In genomic region chr17:76538941-76539340, GRCh38 we compare ENCODE assay signal across 11 cellular contexts. TPM values are rescaled to one million over a fixed set of nuclear protein-coding genes. Genes with fewer than 3 reads are reported as not detected.
DNase-seq lines count a peak whose midpoint lies in the region; ATAC-seq, FAIRE-seq and TF ChIP-seq lines count a peak whose summit lies in the region.
"Had no signal": no experiment of that assay in that cellular context is flagged by ENCODE, and none has a peak within 500 bp of the region (broad histone marks: within the 10 kb centered on the region; RNA-seq: fewer than 3 reads in every experiment).

No MANE protein-coding gene starts in this region.

- FAIRE-seq in kidney (lab: Jason Lieb, UNC): no peak

- H3K27ac ChIP-seq in kidney (ENCODE audit: low read depth in 2 of 2, low read length in 2 of 2): no peak overlapping the region
- H3K27ac ChIP-seq in spleen: peak overlapping the region in 5 of 8 donors; percentile 61 to 73 (median 67)
- H3K27ac ChIP-seq in GM23248: no peak overlapping the region

- H3K9me3 ChIP-seq in kidney (ENCODE audit: control insufficient read depth in 1 of 2, low read length in 2 of 2) (no peaks in the 10 kb centered on the region), spleen (no peaks in the 10 kb centered on the region), GM23248 (ENCODE audit: low read depth) (no peaks in the 10 kb centered on the region)

- H4K20me1 ChIP-seq in GM23248 (ENCODE audit: insufficient read depth): no peaks in the 10 kb centered on the region

- no peaks in the 10 kb centered on the region for H3F3A ChIP-seq in GM23248 (ENCODE audit: insufficient read depth)

- H3K27me3 ChIP-seq in spleen (replicated peaks in 1 of 7): peaks cover 0 to 67% (median 22%) of the 10 kb centered on the region in 7 donors
- no peaks in the 10 kb centered on the region for H3K27me3 ChIP-seq in GM23248 (replicated peaks; ENCODE audit: insufficient read depth)

- ATAC-seq in activated T-helper 17 cell treated with anti-CD3 and anti-CD28 coated beads, Interleukin-2, amount 50 U/mL, for 72 hours (replicated peaks): no peak

- no peaks in the 10 kb centered on the region for H3K4me1 Mint-ChIP-seq in activated T-helper 17 cell treated with anti-CD3 and anti-CD28 coated beads, Interleukin-2, amount 50 U/mL, for 72 hours

- DNase-seq in D341Med (ENCODE audit: low spot score) (peak; percentile 34), kidney (peak; percentile 37), spleen (no peak), T-helper 2 cell (no peak), T-helper 1 cell (no peak), GM23248 (no peak), HPDE6-E6E7 (ENCODE audit: extremely low spot score) (no peak)
- DNase-seq: cerebellar nuclear complex; stimulated activated CD4-positive, alpha-beta T cell treated with anti-CD3 and anti-CD28 coated beads, Interleukin-15, amount 100 ng/mL, for 24 hours had no signal

- H3K27ac Mint-ChIP-seq in activated T-helper 17 cell treated with anti-CD3 and anti-CD28 coated beads, Interleukin-2, amount 50 U/mL, for 72 hours: no peak overlapping the region

- no peaks in the 10 kb centered on the region for H3K9me3 Mint-ChIP-seq in activated T-helper 17 cell treated with anti-CD3 and anti-CD28 coated beads, Interleukin-2, amount 50 U/mL, for 72 hours

- intact Hi-C loops in kidney (cut with DNase I) (no loop called here), spleen (cut with DNase I; ENCODE audit: low total_unique reads) (no loop called here)

- H3K9ac ChIP-seq in kidney (ENCODE audit: low read length in 2 of 2) (no peak overlapping the region), GM23248 (no peak overlapping the region)

- no peaks in the 10 kb centered on the region for H3K36me3 ChIP-seq in kidney (ENCODE audit: control insufficient read depth in 1 of 2, insufficient read depth in 2 of 2, low read length in 2 of 2)
- H3K36me3 ChIP-seq in spleen: no peaks in the 10 kb centered on the region
- H3K36me3 ChIP-seq in GM23248 (ENCODE audit: low read depth): no peaks in the 10 kb centered on the region

- H3K4me3 Mint-ChIP-seq in activated T-helper 17 cell treated with anti-CD3 and anti-CD28 coated beads, Interleukin-2, amount 50 U/mL, for 72 hours: peak overlapping the region; percentile 20

- no peaks in the 10 kb centered on the region for H3K79me2 ChIP-seq in GM23248 (ENCODE audit: insufficient read depth)

- peaks cover 28% of the 10 kb centered on the region for H3K27me3 Mint-ChIP-seq in activated T-helper 17 cell treated with anti-CD3 and anti-CD28 coated beads, Interleukin-2, amount 50 U/mL, for 72 hours

- no peak for TF ChIP-seq CTCF in kidney (IDR thresholded peaks at IDR 0.05; ENCODE audit: borderline replicate concordance, extremely low read depth, insufficient read depth)
- no peak for TF ChIP-seq CTCF in spleen (IDR thresholded peaks at IDR 0.05 in 8 of 11, conservative IDR thresholded peaks at IDR 0.05 in 3 of 11)

- H3K36me3 Mint-ChIP-seq in activated T-helper 17 cell treated with anti-CD3 and anti-CD28 coated beads, Interleukin-2, amount 50 U/mL, for 72 hours (ENCODE audit: low read depth): no peaks in the 10 kb centered on the region

- no peak overlapping the region for H2AFZ ChIP-seq in GM23248

- in situ Hi-C loops in GM23248 (cut with MboI): no loop called here

- H3K9me2 ChIP-seq in GM23248 (ENCODE audit: insufficient read depth): no peaks in the 10 kb centered on the region

- no peak for TF ChIP-seq POLR2A in spleen (IDR thresholded peaks at IDR 0.05)

- H3K4me1 ChIP-seq in kidney (ENCODE audit: control insufficient read depth in 1 of 2, insufficient read depth in 1 of 2, low read depth in 1 of 2, low read length in 2 of 2): peaks cover 7 to 18% of the 10 kb centered on the region in 2 donors
- H3K4me1 ChIP-seq in spleen: peaks cover 6 to 82% (median 51%) of the 10 kb centered on the region in 6 donors
- H3K4me1 ChIP-seq in GM23248 (ENCODE audit: insufficient read depth): 0 out of 2 replicates have a peak, but pooled peaks cover 3% of the 10 kb centered on the region

- no peak overlapping the region for H3K4me2 ChIP-seq in GM23248 (ENCODE audit: unreplicated experiment)

- H3K4me3 ChIP-seq in kidney (ENCODE audit: low read length in 2 of 2) (no peak overlapping the region), spleen (peak overlapping the region in 1 of 8 donors; percentile 72), GM23248 (no peak overlapping the region)

- WGBS in spleen, 5 donors: 86 to 96% (median 93%) methylated on average over 5 to 6 of the region's 6 CpGs
- WGBS in GM23248 (ENCODE audit: low coverage in 1 of 2, low lambda C conversion rate in 2 of 2, missing lambda C conversion rate in 2 of 2), 2 experiments: 88 to 91% methylated on average over 6 of the region's 6 CpGs

RNA-seq across cellular contexts. Expression of gene PRCD, which starts 0.9 kb away (rescaled TPM):
- total RNA-seq in activated T-helper 17 cell treated with anti-CD3 and anti-CD28 coated beads, Interleukin-2, amount 50 U/mL, for 72 hours: not detected
- total RNA-seq in kidney (2.2 TPM), spleen (10 to 100 TPM in 2 of 7 donors, 1 to 10 TPM in 5; 3.5 to 18.8 (median 9.2) TPM)
- polyA plus RNA-seq in kidney (ENCODE audit: insufficient read depth, low read depth, low replicate concordance) (not detected), spleen (10 to 100 TPM; 28.9 to 54.1 (median 29.6) TPM), GM23248 (2016; fragmentation: Nextera tagmentation; extraction: Ambion mirVana) (0.43 and 0.93 TPM in 2 replicates)
- 1.5 and 3.4 TPM in 2 replicates for total RNA-seq in GM23248 (2014; rRNA removed; shearing (Covaris generic))
- total RNA-seq: myocyte had no signal

RNA-seq across cellular contexts. Expression of gene CYGB, which starts 1.4 kb away (rescaled TPM):
- not detected for total RNA-seq in activated T-helper 17 cell treated with anti-CD3 and anti-CD28 coated beads, Interleukin-2, amount 50 U/mL, for 72 hours
- 12.6 TPM for total RNA-seq in kidney
- polyA plus RNA-seq in kidney (ENCODE audit: insufficient read depth, low read depth, low replicate concordance): 6.7 TPM
- 10 to 100 TPM in 3 of 7 donors, 1 to 10 TPM in 4; 5.0 to 21.0 (median 9.9) TPM for total RNA-seq in spleen
- polyA plus RNA-seq in spleen: 1 to 10 TPM; 3.5 to 5.8 (median 5.5) TPM
- total RNA-seq in GM23248 (2014; rRNA removed; shearing (Covaris generic)): 6.3 and 8.3 TPM in 2 replicates
- polyA plus RNA-seq in GM23248 (2016; fragmentation: Nextera tagmentation; extraction: Ambion mirVana): 1.1 and 1.6 TPM in 2 replicates

RNA-seq across cellular contexts. Expression of gene RHBDF2, which starts 37.7 kb away (rescaled TPM):
- total RNA-seq in activated T-helper 17 cell treated with anti-CD3 and anti-CD28 coated beads, Interleukin-2, amount 50 U/mL, for 72 hours: 10 to 100 TPM; 33.3 to 56.5 TPM
- total RNA-seq in kidney (58.6 TPM), spleen (100 to 1,000 TPM in 4 of 7 donors, 10 to 100 TPM in 3; 95.1 to 147 (median 114) TPM)
- polyA plus RNA-seq in kidney (ENCODE audit: insufficient read depth, low read depth, low replicate concordance) (6.8 TPM), spleen (10 to 100 TPM; 31.4 to 72.7 (median 53.3) TPM), GM23248 (2016; fragmentation: Nextera tagmentation; extraction: Ambion mirVana) (12.7 and 12.9 TPM in 2 replicates)
- 8.9 and 10.0 TPM in 2 replicates for total RNA-seq in GM23248 (2014; rRNA removed; shearing (Covaris generic))

RNA-seq across cellular contexts. Expression of gene ST6GALNAC2, which starts 46.7 kb away (rescaled TPM):
- under 1 TPM in 1 of 2 donors, not detected in 1; 0.29 TPM for total RNA-seq in activated T-helper 17 cell treated with anti-CD3 and anti-CD28 coated beads, Interleukin-2, amount 50 U/mL, for 72 hours
- total RNA-seq in kidney: 28.6 TPM
- 6.5 TPM for polyA plus RNA-seq in kidney (ENCODE audit: insufficient read depth, low read depth, low replicate concordance)
- total RNA-seq in spleen: 10 to 100 TPM in 3 of 7 donors, 1 to 10 TPM in 4; 8.1 to 15.7 (median 9.8) TPM
- 1 to 10 TPM; 1.1 to 4.8 (median 1.3) TPM for polyA plus RNA-seq in spleen
- total RNA-seq in GM23248 (2014; rRNA removed; shearing (Covaris generic)): 0.65 and 1.4 TPM in 2 replicates
- 0.96 and 1.0 TPM in 2 replicates for polyA plus RNA-seq in GM23248 (2016; fragmentation: Nextera tagmentation; extraction: Ambion mirVana)

Comparison
In these comparisons a context has a peak if more than half of its experiments do, and no peak if none do; other contexts are left out.
1. DNase-seq: peak in D341Med (single experiment) and kidney (single experiment); none in spleen (single experiment), T-helper 2 cell (0 of 5), T-helper 1 cell (0 of 5), GM23248 (single experiment) and HPDE6-E6E7 (single experiment).
2. H3K27ac ChIP-seq: peak in spleen (5 of 8); none in kidney (0 of 2) and GM23248 (single experiment).